Comparison of ENCODE assay signal across 14 cellular contexts in genomic region chr18:36459786-36460185, GRCh38.
A peak's percentile ranks its signal among the peaks of the same experiment; 100 is the strongest.
DNase-seq lines count a peak whose midpoint lies in the region; ATAC-seq and TF ChIP-seq lines count a peak whose summit lies in the region.
"Had no signal": no experiment of that assay in that cellular context is flagged by ENCODE, and none has a peak within 500 bp of the region (broad histone marks: within the 10 kb centered on the region; RNA-seq: fewer than 3 reads in every experiment).

No MANE protein-coding gene starts in this region.

- no peak overlapping the region for H2AFZ ChIP-seq in IMR-90 (replicated peaks; ENCODE audit: low read length, poor library complexity)

- intact Hi-C loops in left ventricle myocardium superior (cut with micrococcal nuclease) (no loop called here), IMR-90 (cut with micrococcal nuclease) (no loop called here)

- no peak overlapping the region for H3K14ac ChIP-seq in IMR-90 (replicated peaks; ENCODE audit: low read depth, low read length)

- no peaks in the 10 kb centered on the region for H3K9me3 ChIP-seq in right atrium auricular region
- no peaks in the 10 kb centered on the region for H3K9me3 ChIP-seq in IMR-90 (ENCODE audit: control insufficient read depth, insufficient read depth, low read length)
- no peaks in the 10 kb centered on the region for H3K9me3 ChIP-seq in T-helper 17 cell (ENCODE audit: control insufficient read depth, low read length, poor library complexity, severe bottlenecking)
- H3K9me3 ChIP-seq: BLaER1, Caco-2 had no signal

- H3K4ac ChIP-seq in IMR-90 (ENCODE audit: low read depth, low read length): no peak overlapping the region

- no peaks in the 10 kb centered on the region for H3K36me3 ChIP-seq in right atrium auricular region
- H3K36me3 ChIP-seq in IMR-90 (ENCODE audit: control insufficient read depth, insufficient read depth, low read length): no peaks in the 10 kb centered on the region
- H3K36me3 ChIP-seq: BLaER1 had no signal

- H3K56ac ChIP-seq in IMR-90 (ENCODE audit: extremely low read depth, insufficient read depth, low read length): no peak overlapping the region

- no peaks in the 10 kb centered on the region for H3K36me3 Mint-ChIP-seq in WTC11
- no peaks in the 10 kb centered on the region for H3K36me3 Mint-ChIP-seq in nephron progenitor cell (ENCODE audit: low read depth)
- H3K36me3 Mint-ChIP-seq in T-helper 17 cell (ENCODE audit: low read depth): no peaks in the 10 kb centered on the region
- H3K36me3 Mint-ChIP-seq: CD8-positive, alpha-beta memory T cell had no signal

- no peak overlapping the region for H3K9ac ChIP-seq in IMR-90 (ENCODE audit: low read depth, low read length)
- H3K9ac ChIP-seq: BLaER1 had no signal

- no peak overlapping the region for H3K4me3 ChIP-seq in right atrium auricular region
- no peak overlapping the region for H3K4me3 ChIP-seq in IMR-90 (ENCODE audit: insufficient read depth, low read depth, low read length)
- H3K4me3 ChIP-seq: BLaER1 had no signal

- TF ChIP-seq CTCF in right atrium auricular region (IDR thresholded peaks at IDR 0.05) (no peak), IMR-90 (conservative IDR thresholded peaks at IDR 0.05; ENCODE audit: low read depth, low read length) (no peak), WTC11 (IDR thresholded peaks at IDR 0.05) (no peak), nephron progenitor cell (IDR thresholded peaks at IDR 0.05) (no peak)

- no peak overlapping the region for H2BK120ac ChIP-seq in IMR-90 (ENCODE audit: low read depth, low read length)

- H4K91ac ChIP-seq in IMR-90 (ENCODE audit: insufficient read depth, low read depth, low read length): no peak overlapping the region

- H3K79me1 ChIP-seq in IMR-90 (ENCODE audit: low read depth in 1 of 2, low read length in 2 of 2): 0 out of 4 replicates have a peak, but pooled peaks cover 0 to 8% of the 10 kb centered on the region in 2 experiments

- H2AK5ac ChIP-seq in IMR-90 (ENCODE audit: low read depth, low read length): no peak overlapping the region

- no peak overlapping the region for H2AK9ac ChIP-seq in IMR-90 (replicated peaks; ENCODE audit: low read depth, low read length, poor library complexity)

- POLR2A ChIA-PET in IMR-90 (lab: Charles Lee; ENCODE audit: unreplicated experiment): no interaction called here
- POLR2A ChIA-PET in WTC11 (lab: Charles Lee): no interaction called here

- H3K9me3 Mint-ChIP-seq in WTC11 (no peaks in the 10 kb centered on the region), nephron progenitor cell (no peaks in the 10 kb centered on the region)

- H3K23ac ChIP-seq in IMR-90 (ENCODE audit: low read depth, low read length): no peak overlapping the region

- in situ Hi-C loops in IMR-90 (cut with MboI; ENCODE audit: low sequenced_read_pairs): no loop called here

- CTCF ChIA-PET in IMR-90 (lab: Yijun Ruan, JAX) (no interaction called here), WTC11 (lab: Charles Lee) (no interaction called here)

- WGBS in IMR-90 (ENCODE audit: extremely low coverage in 2 of 2, insufficient read length in 1 of 2), 2 experiments: no CpG with 5 or more reads among the region's 3 CpGs

- 0 out of 2 replicates have a peak, but pooled peaks cover 6% of the 10 kb centered on the region for H4K20me1 ChIP-seq in IMR-90 (ENCODE audit: insufficient read depth, low read length)
- H4K20me1 ChIP-seq: BLaER1 had no signal

- no peak overlapping the region for H2BK5ac ChIP-seq in IMR-90 (ENCODE audit: low read depth, low read length, poor library complexity, severe bottlenecking)

- no peaks in the 10 kb centered on the region for H3K27me3 Mint-ChIP-seq in WTC11 (ENCODE audit: low read depth)
- H3K27me3 Mint-ChIP-seq in nephron progenitor cell (ENCODE audit: low read depth, poor library complexity): no peaks in the 10 kb centered on the region
- peaks cover 11% of the 10 kb centered on the region for H3K27me3 Mint-ChIP-seq in T-helper 17 cell

- DNase-seq in right atrium auricular region (ENCODE audit: low spot score) (no peak), left ventricle myocardium superior (no peak), IMR-90 (no peak), WTC11 (ENCODE audit: low spot score) (no peak), nephron progenitor cell (no peak), NCI-H2107 treated with DMSO at 0.1 percent for 48 hours (lab: John Stamatoyannopoulos, UW; ENCODE audit: unreplicated experiment) (no peak), T-helper 17 cell (no peak)
- DNase-seq: AML-193; Caco-2; CD8-positive, alpha-beta memory T cell; DMS 273 treated with DMSO at 0.1 percent for 48 hours; H7 had no signal

- H3K27ac ChIP-seq in right atrium auricular region (peak overlapping the region; percentile 70 to 91), IMR-90 (ENCODE audit: insufficient read depth, low read length) (no peak overlapping the region)
- H3K27ac ChIP-seq: BLaER1 had no signal

- H3K18ac ChIP-seq in IMR-90 (ENCODE audit: low read depth, low read length): no peak overlapping the region

- H3K27me3 ChIP-seq in right atrium auricular region: no peaks in the 10 kb centered on the region
- H3K27me3 ChIP-seq in IMR-90 (ENCODE audit: control insufficient read depth, insufficient read depth, low read length): no peaks in the 10 kb centered on the region; the same call in none of the 2 replicates
- H3K27me3 ChIP-seq: BLaER1 had no signal

- TF ChIP-seq RAD21 in IMR-90 (IDR thresholded peaks at IDR 0.05; ENCODE audit: low read length): no peak

- BruUV-seq in IMR-90 (replicated peaks; lab: Mats Ljungman, UMichigan): no TSS peak

- peaks cover 12% of the 10 kb centered on the region; the same call in 1 of the 2 replicates for H3K9me1 ChIP-seq in IMR-90 (ENCODE audit: insufficient read depth, low read length)

- H2BK20ac ChIP-seq in IMR-90 (ENCODE audit: low read depth, low read length): no peak overlapping the region

- dilution Hi-C loops in IMR-90 (cut with HindIII; ENCODE audit: low sequenced_read_pairs, unreplicated experiment): no loop called here

- H3K27ac Mint-ChIP-seq in WTC11 (peak overlapping the region; percentile 35; the same call in 1 of the 2 replicates), nephron progenitor cell (peak overlapping the region; percentile 22), T-helper 17 cell (no peak overlapping the region)

- H2BK15ac ChIP-seq in IMR-90 (ENCODE audit: low read depth, low read length): no peak overlapping the region

- no peak overlapping the region for H4K8ac ChIP-seq in IMR-90 (ENCODE audit: low read depth in 2 of 2, low read length in 2 of 2)

- no peak for ATAC-seq in left ventricle myocardium superior
- no peak for ATAC-seq in IMR-90 (ENCODE audit: low read depth)
- ATAC-seq in WTC11: no peak
- ATAC-seq in T-helper 17 cell: no peak
- no peak for ATAC-seq in HG03139 (IDR thresholded peaks at IDR 0.05; ENCODE audit: unreplicated experiment)

- no peak for TF ChIP-seq POLR2A in IMR-90 (IDR thresholded peaks at IDR 0.05; ENCODE audit: low read depth, low read length)

- H3K4me1 ChIP-seq in right atrium auricular region: peaks cover 0 to 30% of the 10 kb centered on the region in 2 donors
- peaks cover 11% of the 10 kb centered on the region for H3K4me1 ChIP-seq in IMR-90 (ENCODE audit: control insufficient read depth, insufficient read depth, low read length)

- H3K4me3 Mint-ChIP-seq in WTC11 (no peak overlapping the region), nephron progenitor cell (no peak overlapping the region), T-helper 17 cell (no peak overlapping the region)
- H3K4me3 Mint-ChIP-seq: CD8-positive, alpha-beta memory T cell had no signal

- no peak overlapping the region for H4K5ac ChIP-seq in IMR-90 (ENCODE audit: low read depth, low read length)

- H3K4me1 Mint-ChIP-seq in WTC11: peaks cover 33% of the 10 kb centered on the region
- peaks cover 62% of the 10 kb centered on the region for H3K4me1 Mint-ChIP-seq in nephron progenitor cell
- peaks cover 2% of the 10 kb centered on the region for H3K4me1 Mint-ChIP-seq in T-helper 17 cell
- H3K4me1 Mint-ChIP-seq: CD8-positive, alpha-beta memory T cell had no signal

- no peak overlapping the region for H3K4me2 ChIP-seq in IMR-90 (ENCODE audit: low read depth, low read length)
- H3K4me2 ChIP-seq: BLaER1 had no signal

TF ChIP-seq in IMR-90, 13 proteins besides CTCF, POLR2A, EP300 and RAD21:
- no peak for TF ChIP-seq NFE2L2 (IDR thresholded peaks at IDR 0.05; ENCODE audit: low read depth, low read length)
- TF ChIP-seq MAFK (IDR thresholded peaks at IDR 0.05; ENCODE audit: low read depth, low read length): peak; percentile 85

TF ChIP-seq in WTC11, 78 proteins besides CTCF, POLR2A, EP300 and RAD21 (continues in another document):
- TF ChIP-seq, protein P1, sequence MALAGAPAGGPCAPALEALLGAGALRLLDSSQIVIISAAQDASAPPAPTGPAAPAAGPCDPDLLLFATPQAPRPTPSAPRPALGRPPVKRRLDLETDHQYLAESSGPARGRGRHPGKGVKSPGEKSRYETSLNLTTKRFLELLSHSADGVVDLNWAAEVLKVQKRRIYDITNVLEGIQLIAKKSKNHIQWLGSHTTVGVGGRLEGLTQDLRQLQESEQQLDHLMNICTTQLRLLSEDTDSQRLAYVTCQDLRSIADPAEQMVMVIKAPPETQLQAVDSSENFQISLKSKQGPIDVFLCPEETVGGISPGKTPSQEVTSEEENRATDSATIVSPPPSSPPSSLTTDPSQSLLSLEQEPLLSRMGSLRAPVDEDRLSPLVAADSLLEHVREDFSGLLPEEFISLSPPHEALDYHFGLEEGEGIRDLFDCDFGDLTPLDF (CRISPR knock-in tag; IDR thresholded peaks at IDR 0.05): no peak
- no peak for TF ChIP-seq ZNF512 (CRISPR knock-in tag; IDR thresholded peaks at IDR 0.05; ENCODE audit: borderline replicate concordance)
